1 cellular context compared by ENCODE assay signal in genomic region chr22:29301716-29302401, GRCh38.
TF ChIP-seq lines count a peak whose summit lies in the region.

No MANE protein-coding gene starts in this region.

TF ChIP-seq in H1, 55 proteins besides CTCF, POLR2A, EP300 and RAD21:
- TF ChIP-seq JUND (IDR thresholded peaks at IDR 0.05; ENCODE audit: low read length) (no peak), SP1 (IDR thresholded peaks at IDR 0.05; ENCODE audit: low read depth, low read length) (no peak), ZNF274 (IDR thresholded peaks at IDR 0.05; ENCODE audit: borderline replicate concordance, extremely low read depth, low read length) (no peak), RXRA (IDR thresholded peaks at IDR 0.05; ENCODE audit: insufficient read depth, low read depth, low read length) (no peak), SP2 (IDR thresholded peaks at IDR 0.05; ENCODE audit: low read length) (no peak), EGR1 (IDR thresholded peaks at IDR 0.05; ENCODE audit: borderline replicate concordance, low read depth, low read length) (no peak), TEAD4 (IDR thresholded peaks at IDR 0.05; ENCODE audit: low read depth, low read length) (no peak), NRF1 (IDR thresholded peaks at IDR 0.05; ENCODE audit: low read depth, low read length) (no peak), POLR2AphosphoS5 (IDR thresholded peaks at IDR 0.05; ENCODE audit: low read depth, low read length) (no peak)
